Comparison of ENCODE assay signal across 16 cellular contexts in the genomic region with DNA sequence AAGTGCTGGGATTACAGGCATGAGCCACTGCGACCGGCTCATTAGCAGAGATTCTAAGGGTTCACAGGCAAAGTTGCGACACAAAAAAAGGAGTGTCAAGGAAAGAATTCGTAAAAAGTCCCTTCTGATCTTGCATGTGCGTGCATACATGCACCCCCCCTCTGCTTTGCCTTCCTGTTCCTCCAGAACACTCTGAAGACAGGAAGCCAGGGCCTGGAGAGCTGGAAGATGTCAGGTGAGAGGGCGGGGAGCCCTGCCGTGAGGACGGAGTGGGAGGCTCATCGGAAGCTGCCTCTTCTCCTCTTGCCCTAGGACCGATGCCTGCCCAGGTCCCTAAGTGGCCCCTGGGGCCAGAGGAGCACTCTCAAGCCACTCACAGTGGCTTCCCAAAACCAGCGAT.
DNase-seq lines count a peak whose midpoint lies in the region; ATAC-seq and TF ChIP-seq lines count a peak whose summit lies in the region.
"Had no signal": no experiment of that assay in that cellular context is flagged by ENCODE, and none has a peak within 500 bp of the region (broad histone marks: within the 10 kb centered on the region; RNA-seq: fewer than 3 reads in every experiment).

No MANE protein-coding gene starts in this region.

- in situ Hi-C loops in gastrocnemius medialis (cut with MboI; ENCODE audit: low sequenced_read_pairs in 4 of 4), result no loop called here

- H3K27me3 ChIP-seq in right atrium auricular region (no peaks in the 10 kb centered on the region), gastrocnemius medialis (no peaks in the 10 kb centered on the region)
- H3K27me3 ChIP-seq: BLaER1 had no signal

- peaks cover 0 to 49% of the 10 kb centered on the region in 2 donors for H3K4me1 ChIP-seq in right atrium auricular region
- H3K4me1 ChIP-seq in gastrocnemius medialis, result peaks cover 48 to 58% of the 10 kb centered on the region in 2 donors
- H3K4me1 ChIP-seq: BLaER1 had no signal

- H3K4me3 ChIP-seq in right atrium auricular region (no peak overlapping the region), gastrocnemius medialis (no peak overlapping the region)
- H3K4me3 ChIP-seq: BLaER1 had no signal

- no peak for TF ChIP-seq CTCF in right atrium auricular region (IDR thresholded peaks at IDR 0.05)
- TF ChIP-seq CTCF in endothelial cell (IDR thresholded peaks at IDR 0.05; ENCODE audit: unreplicated experiment), result no peak
- TF ChIP-seq CTCF in neural crest cell (conservative IDR thresholded peaks at IDR 0.05), result no peak
- TF ChIP-seq CTCF in gastrocnemius medialis (IDR thresholded peaks at IDR 0.05 in 4 of 5, conservative IDR thresholded peaks at IDR 0.05 in 1 of 5), result no peak

- no peaks in the 10 kb centered on the region for H3K27me3 Mint-ChIP-seq in endothelial cell (ENCODE audit: unreplicated experiment)
- H3K27me3 Mint-ChIP-seq in neural crest cell (ENCODE audit: low read depth), result no peaks in the 10 kb centered on the region
- H3K27me3 Mint-ChIP-seq: CD4-positive, alpha-beta memory T cell had no signal

- TF ChIP-seq POLR2A in gastrocnemius medialis (IDR thresholded peaks at IDR 0.05), result no peak

- H3K36me3 Mint-ChIP-seq in endothelial cell (ENCODE audit: low read depth, unreplicated experiment) (no peaks in the 10 kb centered on the region), neural crest cell (ENCODE audit: low read depth) (no peaks in the 10 kb centered on the region)
- H3K36me3 Mint-ChIP-seq: CD14-positive monocyte; CD4-positive, alpha-beta memory T cell had no signal

- DNase-seq in right atrium auricular region (ENCODE audit: low spot score), result no peak
- no peak for DNase-seq in Right ventricle myocardium inferior (ENCODE audit: missing footprints)
- peak; percentile 22 for DNase-seq in endothelial cell (ENCODE audit: low spot score)
- DNase-seq in neural crest cell (ENCODE audit: low read depth, low spot score), result no peak
- DNase-seq in gastrocnemius medialis, result no peak
- DNase-seq in NCI-H2081 (lab: John Stamatoyannopoulos, UW), result no peak
- no peak for DNase-seq in SW480 (ENCODE audit: low spot score)
- DNase-seq: 8988T; CD4-positive, alpha-beta memory T cell; DMS153; DMS79; GF-D8; HCEC 1CT had no signal

- no peaks in the 10 kb centered on the region for H3K9me3 Mint-ChIP-seq in endothelial cell (ENCODE audit: unreplicated experiment)
- H3K9me3 Mint-ChIP-seq in neural crest cell, result no peaks in the 10 kb centered on the region

- H3K4me3 Mint-ChIP-seq in endothelial cell (ENCODE audit: unreplicated experiment) (no peak overlapping the region), neural crest cell (no peak overlapping the region)
- H3K4me3 Mint-ChIP-seq: CD14-positive monocyte; CD4-positive, alpha-beta memory T cell had no signal

- H3K27ac Mint-ChIP-seq in endothelial cell (ENCODE audit: unreplicated experiment) (no peak overlapping the region), neural crest cell (ENCODE audit: unreplicated experiment) (peak overlapping the region; percentile 43)
- H3K27ac Mint-ChIP-seq: CD14-positive monocyte; CD4-positive, alpha-beta memory T cell had no signal

- H3K4me1 Mint-ChIP-seq in endothelial cell (ENCODE audit: unreplicated experiment) (peaks cover 19% of the 10 kb centered on the region), neural crest cell (peaks cover 10% of the 10 kb centered on the region)
- H3K4me1 Mint-ChIP-seq: CD14-positive monocyte; CD4-positive, alpha-beta memory T cell had no signal

- intact Hi-C loops in Right ventricle myocardium inferior (cut with DNase I) (loop anchor here (5.0 to 10.0 kb wide), 2 partner anchors 41 to 46 kb away; no protein-coding TSS in a partner anchor), gastrocnemius medialis (cut with DNase I; ENCODE audit: low total_unique reads) (no loop called here)

- H3K36me3 ChIP-seq in right atrium auricular region (no peaks in the 10 kb centered on the region), gastrocnemius medialis (no peaks in the 10 kb centered on the region)

- no peaks in the 10 kb centered on the region for H3K9me3 ChIP-seq in right atrium auricular region
- H3K9me3 ChIP-seq in gastrocnemius medialis, result no peaks in the 10 kb centered on the region

- ATAC-seq in Right ventricle myocardium inferior (no peak), gastrocnemius medialis (no peak)

- peak overlapping the region; percentile 64 to 68 for H3K27ac ChIP-seq in right atrium auricular region
- H3K27ac ChIP-seq in gastrocnemius medialis, result no peak overlapping the region
- H3K27ac ChIP-seq: BLaER1, HL-60 had no signal

Comparison
In these comparisons a context has a peak if more than half of its experiments do, and no peak if none do; other contexts are left out.
1. H3K27ac ChIP-seq: peak in right atrium auricular region (2 of 2); none in gastrocnemius medialis (0 of 4).